In genomic region chr2:144982481-144982880, GRCh38 we compare ENCODE assay signal across 26 cellular contexts.
DNase-seq lines count a peak whose midpoint lies in the region; ATAC-seq, FAIRE-seq and TF ChIP-seq lines count a peak whose summit lies in the region.
"Had no signal": no experiment of that assay in that cellular context is flagged by ENCODE, and none has a peak within 500 bp of the region (broad histone marks: within the 10 kb centered on the region; RNA-seq: fewer than 3 reads in every experiment).

No MANE protein-coding gene starts in this region.

- peak overlapping the region; percentile 33 for H2AFZ ChIP-seq in mammary epithelial cell (ENCODE audit: low read depth, low read length)

- FAIRE-seq in kidney (lab: Jason Lieb, UNC): no peak
- FAIRE-seq: A204.1, GM12878, GM12892, GM18507 had no signal

- dilution Hi-C loops in mammary epithelial cell (cut with HindIII; ENCODE audit: low sequenced_read_pairs): no loop called here

- 46% methylated on average over 2 of the region's 2 CpGs for WGBS in mammary epithelial cell (ENCODE audit: low coverage, missing lambda C conversion rate)

- no peak for TF ChIP-seq CTCF in mammary epithelial cell (conservative IDR thresholded peaks at IDR 0.05 in 1 of 2, IDR thresholded peaks at IDR 0.05 in 1 of 2; ENCODE audit: extremely low read depth in 1 of 2, insufficient read depth in 1 of 2, low read depth in 1 of 2, low read length in 2 of 2)
- TF ChIP-seq CTCF in breast epithelium (IDR thresholded peaks at IDR 0.05): no peak
- no peak for TF ChIP-seq CTCF in foreskin keratinocyte (conservative IDR thresholded peaks at IDR 0.05)
- TF ChIP-seq CTCF in omental fat pad (IDR thresholded peaks at IDR 0.05): no peak
- no peak for TF ChIP-seq CTCF in kidney (IDR thresholded peaks at IDR 0.05; ENCODE audit: borderline replicate concordance, extremely low read depth, insufficient read depth)
- TF ChIP-seq CTCF in foreskin fibroblast (IDR thresholded peaks at IDR 0.05; ENCODE audit: low read depth, low read length): no peak

- H3K9me3 ChIP-seq in mammary epithelial cell (replicated peaks; ENCODE audit: insufficient read depth, low read length): no peaks in the 10 kb centered on the region
- H3K9me3 ChIP-seq in breast epithelium: peaks cover 0 to 9% of the 10 kb centered on the region in 2 donors
- H3K9me3 ChIP-seq in kidney (ENCODE audit: control insufficient read depth in 1 of 2, low read length in 2 of 2): peaks cover 0 to 3% of the 10 kb centered on the region in 2 donors
- H3K9me3 ChIP-seq: BE2C, BLaER1 had no signal

- no peaks in the 10 kb centered on the region for H3K79me2 ChIP-seq in mammary epithelial cell (ENCODE audit: insufficient read depth, low read length)

- DNase-seq in mammary epithelial cell (peak; percentile 67), breast epithelium (ENCODE audit: low spot score in 2 of 2) (no peak), foreskin keratinocyte (peak; percentile 30 to 64), omental fat pad (ENCODE audit: low spot score) (no peak), kidney (no peak), foreskin fibroblast (no peak)
- DNase-seq: 8988T; ACHN; BE2C; C1 segment of cervical spinal cord; CD4-positive, alpha-beta memory T cell; CD4-positive, CD25-positive, alpha-beta regulatory T cell; CD8-positive, alpha-beta memory T cell; COR-L47; DMS 273 treated with DMSO at 0.1 percent for 48 hours; DMS153; DMS53; DMS79; DND-41; EL; GDM1 had no signal

- TF ChIP-seq POLR2A in breast epithelium (IDR thresholded peaks at IDR 0.05): no peak

- no peak overlapping the region for H3K4me2 ChIP-seq in mammary epithelial cell (ENCODE audit: insufficient read depth, low read depth, low read length)
- H3K4me2 ChIP-seq: BLaER1 had no signal

- H3K27ac ChIP-seq in mammary epithelial cell (ENCODE audit: insufficient read depth, low read depth, low read length): no peak overlapping the region
- no peak overlapping the region for H3K27ac ChIP-seq in breast epithelium
- H3K27ac ChIP-seq in foreskin keratinocyte: no peak overlapping the region
- H3K27ac ChIP-seq in kidney (ENCODE audit: low read depth in 2 of 2, low read length in 2 of 2): no peak overlapping the region
- H3K27ac ChIP-seq: BLaER1 had no signal

- no peaks in the 10 kb centered on the region for H3K27me3 ChIP-seq in mammary epithelial cell (ENCODE audit: insufficient read depth, low read length)
- no peaks in the 10 kb centered on the region for H3K27me3 ChIP-seq in breast epithelium
- H3K27me3 ChIP-seq in foreskin keratinocyte: peaks cover 3% of the 10 kb centered on the region
- H3K27me3 ChIP-seq: BE2C, BLaER1 had no signal

- intact Hi-C loops in mammary epithelial cell (cut with micrococcal nuclease): no loop called here
- intact Hi-C loops in breast epithelium (cut with DNase I; ENCODE audit: low total_unique reads): no loop called here
- intact Hi-C loops in kidney (cut with DNase I): no loop called here

- H3K4me1 ChIP-seq in mammary epithelial cell (ENCODE audit: insufficient read depth, low read length) (no peaks in the 10 kb centered on the region), breast epithelium (no peaks in the 10 kb centered on the region), foreskin keratinocyte (no peaks in the 10 kb centered on the region), kidney (ENCODE audit: control insufficient read depth in 1 of 2, insufficient read depth in 1 of 2, low read depth in 1 of 2, low read length in 2 of 2) (no peaks in the 10 kb centered on the region)
- H3K4me1 ChIP-seq: BE2C, BLaER1 had no signal

- no peaks in the 10 kb centered on the region for H4K20me1 ChIP-seq in mammary epithelial cell (ENCODE audit: insufficient read depth, low read length)
- H4K20me1 ChIP-seq: BLaER1 had no signal

- H3K36me3 ChIP-seq in mammary epithelial cell (ENCODE audit: insufficient read depth, low read length) (no peaks in the 10 kb centered on the region), breast epithelium (no peaks in the 10 kb centered on the region), kidney (ENCODE audit: control insufficient read depth in 1 of 2, insufficient read depth in 2 of 2, low read length in 2 of 2) (no peaks in the 10 kb centered on the region)
- H3K36me3 ChIP-seq: BE2C, BLaER1 had no signal

- in situ Hi-C loops in mammary epithelial cell (cut with MboI; ENCODE audit: low sequenced_read_pairs in 2 of 2): no loop called here

- ATAC-seq in foreskin keratinocyte (no peak), omental fat pad (ENCODE audit: low FRiP score) (peak; percentile 95)
- ATAC-seq: GM12878 had no signal

- no TSS peak for BruUV-seq in mammary epithelial cell (replicated peaks; lab: Mats Ljungman, UMichigan)

- H3K4me3 ChIP-seq in mammary epithelial cell (replicated peaks in 1 of 3; ENCODE audit: insufficient read depth in 1 of 3, low read depth in 2 of 3, low read length in 3 of 3) (no peak overlapping the region), breast epithelium (no peak overlapping the region), kidney (ENCODE audit: low read length in 2 of 2) (no peak overlapping the region), foreskin fibroblast (ENCODE audit: low read depth in 1 of 2, low read length in 2 of 2) (no peak overlapping the region)
- H3K4me3 ChIP-seq: BLaER1, GM12878 had no signal

- CTCF ChIA-PET in mammary epithelial cell (lab: Charles Lee; ENCODE audit: low non-redundant PET): no interaction called here

- no peak overlapping the region for H3K9ac ChIP-seq in mammary epithelial cell (ENCODE audit: insufficient read depth, low read length)
- H3K9ac ChIP-seq in kidney (ENCODE audit: low read length in 2 of 2): no peak overlapping the region
- H3K9ac ChIP-seq: BLaER1 had no signal

Comparison
In these comparisons a context has a peak if more than half of its experiments do, and no peak if none do; other contexts are left out.
1. DNase-seq: peak in mammary epithelial cell (single experiment) and foreskin keratinocyte (2 of 2); none in breast epithelium (0 of 2), omental fat pad (single experiment), kidney (single experiment) and foreskin fibroblast (0 of 2).